Comparison of ENCODE assay signal across 8 cellular contexts in the genomic region with DNA sequence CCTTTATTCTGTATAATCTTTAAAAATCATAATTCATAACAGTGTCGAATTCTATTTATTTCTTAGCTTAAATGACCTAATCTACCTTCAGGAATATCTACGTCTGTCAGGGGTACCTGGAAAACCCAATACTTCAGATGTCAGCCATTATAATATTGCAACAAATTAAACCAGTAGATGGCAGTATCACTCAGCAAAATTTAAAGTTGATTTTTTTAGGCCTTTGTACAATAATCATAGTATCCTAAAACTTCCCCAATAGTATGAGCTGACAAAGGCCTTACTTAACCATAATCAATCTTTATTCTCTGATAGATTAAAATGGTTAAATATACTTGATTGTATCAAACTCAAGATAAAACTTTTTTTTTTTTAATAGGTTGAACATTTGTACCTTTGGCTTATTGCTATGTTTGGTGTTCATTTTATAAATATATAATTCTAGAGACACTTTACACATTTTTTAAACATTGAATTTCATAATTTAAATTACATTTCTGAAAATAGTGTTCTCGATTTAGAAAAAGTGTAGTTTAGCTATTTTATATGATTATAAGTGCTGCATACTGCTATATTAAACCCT.
DNase-seq lines count a peak whose midpoint lies in the region; ATAC-seq, FAIRE-seq and TF ChIP-seq lines count a peak whose summit lies in the region.

No MANE protein-coding gene starts in this region.

- CTCF ChIA-PET in K562 (lab: Yijun Ruan, JAX; ENCODE audit: low intra/inter-chr PET ratio) = interaction anchor here (1.0 kb wide), 1 partner anchor 309 kb away, joined by 3 read pairs; no protein-coding TSS in a partner anchor

- no peak overlapping the region for H2AFZ ChIP-seq in MM.1S (ENCODE audit: low read length)
- H2AFZ ChIP-seq in K562 (ENCODE audit: low read depth, low read length) = no peak overlapping the region

- H3K9me3 ChIP-seq in MM.1S (replicated peaks; ENCODE audit: insufficient read depth, low read length) (no peaks in the 10 kb centered on the region), K562 (replicated peaks; ENCODE audit: control insufficient read depth, insufficient read depth, low read depth, low read length) (no peaks in the 10 kb centered on the region)

- H3K4me2 ChIP-seq in MM.1S (ENCODE audit: low read depth, low read length) = no peak overlapping the region
- H3K4me2 ChIP-seq in K562 (ENCODE audit: insufficient read depth, low read length) = no peak overlapping the region

- peak; percentile 28 to 50; a peak in 3 of 4 replicates for TF ChIP-seq RAD21 in K562 (CRISPR knock-in tag; conservative IDR thresholded peaks at IDR 0.05 in 1 of 2, IDR thresholded peaks at IDR 0.05 in 1 of 2)

- peak; percentile 80 for ATAC-seq in GM19372 (IDR thresholded peaks at IDR 0.05; ENCODE audit: low read depth, unreplicated experiment)
- no peak for ATAC-seq in K562
- ATAC-seq in HG03045 (IDR thresholded peaks at IDR 0.05; ENCODE audit: unreplicated experiment) = no peak

- no peaks in the 10 kb centered on the region for H3K27me3 ChIP-seq in MM.1S (replicated peaks; ENCODE audit: insufficient read depth, low read length)
- H3K27me3 ChIP-seq in K562 (ENCODE audit: control insufficient read depth in 2 of 2, insufficient read depth in 2 of 2, low read length in 2 of 2) = no peaks in the 10 kb centered on the region

- POLR2A ChIA-PET in K562 (lab: Yijun Ruan, JAX) = no interaction called here

- H3K4me1 ChIP-seq in MM.1S (ENCODE audit: low read length) (no peaks in the 10 kb centered on the region), K562 (replicated peaks in 1 of 2; ENCODE audit: control insufficient read depth in 2 of 2, insufficient read depth in 2 of 2, low read length in 2 of 2) (no peaks in the 10 kb centered on the region)

- TF ChIP-seq POLR2A in K562 (conservative IDR thresholded peaks at IDR 0.05) = no peak

- no TSS peak for BruUV-seq in K562 (replicated peaks; lab: Mats Ljungman, UMichigan)

- no peak overlapping the region for H3K9ac ChIP-seq in MM.1S (ENCODE audit: low read length)
- no peak overlapping the region for H3K9ac ChIP-seq in K562 (ENCODE audit: insufficient read depth in 1 of 2, low read depth in 2 of 2, low read length in 2 of 2)

- no peak for TF ChIP-seq EP300 in K562 (IDR thresholded peaks at IDR 0.05; ENCODE audit: low read length)

- in situ Hi-C loops in K562 (cut with MboI) = no loop called here

- H3K27ac ChIP-seq in MM.1S (ENCODE audit: low read length) (no peak overlapping the region), K562 (ENCODE audit: extremely low read depth, low read depth, low read length) (no peak overlapping the region)

- no peaks in the 10 kb centered on the region for H3K9me1 ChIP-seq in K562 (ENCODE audit: control insufficient read depth, insufficient read depth, low read length)

- intact Hi-C loops in K562 (cut with micrococcal nuclease) = loop anchor here (5.0 to 10.0 kb wide), 2 partner anchors 314 to 1161 kb away; no protein-coding TSS in a partner anchor
- intact Hi-C loops in cardiac septum (cut with DNase I) = no loop called here

- H3K4me3 ChIP-seq in AG10803 (ENCODE audit: low read length) (no peak overlapping the region), MM.1S (ENCODE audit: low read length) (no peak overlapping the region), K562 (no peak overlapping the region)

- WGBS in K562 (ENCODE audit: insufficient coverage, low coverage, missing lambda C conversion rate) = 0% methylated on average over 3 of the region's 3 CpGs

- H3K9me2 ChIP-seq in MM.1S (replicated peaks; ENCODE audit: insufficient read depth, low read length) = no peaks in the 10 kb centered on the region

- H4K20me1 ChIP-seq in MM.1S (ENCODE audit: insufficient read depth, low read length) = no peaks in the 10 kb centered on the region
- no peaks in the 10 kb centered on the region for H4K20me1 ChIP-seq in K562 (replicated peaks; ENCODE audit: control insufficient read depth, insufficient read depth, low read length)

- TF ChIP-seq CTCF in AG10803 (conservative IDR thresholded peaks at IDR 0.05; ENCODE audit: low read length) (peak; percentile 46), MM.1S (IDR thresholded peaks at IDR 0.05; ENCODE audit: low read length) (peak; percentile 59), K562 (IDR thresholded peaks at IDR 0.05 in 2 of 3, conservative IDR thresholded peaks at IDR 0.05 in 1 of 3; ENCODE audit: insufficient read depth in 2 of 3, low read depth in 1 of 3, low read length in 3 of 3) (peak in 1 of 3 experiments; percentile 40; a peak in 2 of 6 replicates)

- no peaks in the 10 kb centered on the region for H3K36me3 ChIP-seq in MM.1S (replicated peaks; ENCODE audit: insufficient read depth, low read length)
- H3K36me3 ChIP-seq in K562 (ENCODE audit: control insufficient read depth, insufficient read depth, low read length) = no peaks in the 10 kb centered on the region

- DNase-seq in AG10803 (ENCODE audit: low read depth) (peak; percentile 2), MM.1S (peak; percentile 26), K562 (ENCODE audit: extremely low read depth in 1 of 4, low spot score in 3 of 4) (peak; percentile 2 to 9 (median 4)), medulla oblongata (ENCODE audit: extremely low spot score) (peak; percentile 53), cardiac septum (ENCODE audit: low spot score) (no peak), RPMI8226 (no peak)

- no peaks in the 10 kb centered on the region for H3F3A ChIP-seq in MM.1S (ENCODE audit: insufficient read depth, low read length)

- no peak for FAIRE-seq in K562 (lab: Jason Lieb, UNC)

- H3K79me2 ChIP-seq in MM.1S (ENCODE audit: low read length) = no peaks in the 10 kb centered on the region
- H3K79me2 ChIP-seq in K562 (ENCODE audit: control insufficient read depth, insufficient read depth, low read length) = no peaks in the 10 kb centered on the region

TF ChIP-seq in K562, 482 proteins besides CTCF, POLR2A, EP300 and RAD21:
- TF ChIP-seq, protein P1, sequence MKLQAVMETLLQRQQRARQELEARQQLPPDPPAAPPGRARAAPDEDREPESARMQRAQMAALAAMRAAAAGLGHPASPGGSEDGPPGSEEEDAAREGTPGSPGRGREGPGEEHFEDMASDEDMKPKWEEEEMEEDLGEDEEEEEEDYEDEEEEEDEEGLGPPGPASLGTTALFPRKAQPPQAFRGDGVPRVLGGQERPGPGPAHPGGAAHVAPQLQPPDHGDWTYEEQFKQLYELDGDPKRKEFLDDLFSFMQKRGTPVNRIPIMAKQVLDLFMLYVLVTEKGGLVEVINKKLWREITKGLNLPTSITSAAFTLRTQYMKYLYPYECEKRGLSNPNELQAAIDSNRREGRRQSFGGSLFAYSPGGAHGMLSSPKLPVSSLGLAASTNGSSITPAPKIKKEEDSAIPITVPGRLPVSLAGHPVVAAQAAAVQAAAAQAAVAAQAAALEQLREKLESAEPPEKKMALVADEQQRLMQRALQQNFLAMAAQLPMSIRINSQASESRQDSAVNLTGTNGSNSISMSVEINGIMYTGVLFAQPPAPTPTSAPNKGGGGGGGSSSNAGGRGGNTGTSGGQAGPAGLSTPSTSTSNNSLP (IDR thresholded peaks at IDR 0.05; ENCODE audit: borderline replicate concordance, low read depth, low read length) = peak; percentile 64; the same call in 1 of the 2 replicates
- TF ChIP-seq, protein P2, sequence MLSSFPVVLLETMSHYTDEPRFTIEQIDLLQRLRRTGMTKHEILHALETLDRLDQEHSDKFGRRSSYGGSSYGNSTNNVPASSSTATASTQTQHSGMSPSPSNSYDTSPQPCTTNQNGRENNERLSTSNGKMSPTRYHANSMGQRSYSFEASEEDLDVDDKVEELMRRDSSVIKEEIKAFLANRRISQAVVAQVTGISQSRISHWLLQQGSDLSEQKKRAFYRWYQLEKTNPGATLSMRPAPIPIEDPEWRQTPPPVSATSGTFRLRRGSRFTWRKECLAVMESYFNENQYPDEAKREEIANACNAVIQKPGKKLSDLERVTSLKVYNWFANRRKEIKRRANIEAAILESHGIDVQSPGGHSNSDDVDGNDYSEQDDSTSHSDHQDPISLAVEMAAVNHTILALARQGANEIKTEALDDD (IDR thresholded peaks at IDR 0.05) = no peak

Comparison
In these comparisons a context has a peak if more than half of its experiments do, and no peak if none do; other contexts are left out.
1. DNase-seq: peak in AG10803 (single experiment), MM.1S (single experiment), K562 (4 of 4) and medulla oblongata (single experiment); none in cardiac septum (single experiment) and RPMI8226 (single experiment).